15 cellular contexts compared by ENCODE assay signal in the genomic region with DNA sequence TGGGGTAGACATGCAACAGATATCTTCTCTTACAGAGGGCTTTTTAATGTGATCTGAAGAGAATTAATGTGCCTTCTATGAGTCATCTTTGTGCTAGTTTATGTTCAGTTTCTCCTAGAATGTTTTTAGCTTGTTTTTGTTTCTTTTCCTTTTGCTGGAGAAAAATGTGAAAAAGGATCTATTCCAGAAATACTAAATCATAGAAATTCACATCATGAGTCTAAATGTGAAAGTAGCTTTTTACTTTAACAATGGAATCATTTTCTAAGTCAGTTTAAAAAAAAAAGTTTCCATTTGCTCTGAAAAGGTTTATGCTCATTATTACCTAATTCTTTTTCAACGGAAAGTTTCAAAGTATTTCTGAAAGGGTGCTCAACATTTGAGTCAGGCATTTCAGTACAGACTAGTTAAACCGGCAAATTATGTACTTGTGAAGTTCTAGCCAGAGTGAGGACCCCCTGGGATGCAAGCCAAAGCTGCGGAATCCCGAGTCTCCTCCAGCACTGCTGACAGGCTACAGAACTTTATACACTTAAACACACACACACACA.
DNase-seq lines count a peak whose midpoint lies in the region; ATAC-seq and TF ChIP-seq lines count a peak whose summit lies in the region.
"Had no signal": no experiment of that assay in that cellular context is flagged by ENCODE, and none has a peak within 500 bp of the region (broad histone marks: within the 10 kb centered on the region; RNA-seq: fewer than 3 reads in every experiment).

No MANE protein-coding gene starts in this region.

- peaks cover 16% of the 10 kb centered on the region for H3K4me1 Mint-ChIP-seq in osteocyte (ENCODE audit: unreplicated experiment)
- H3K4me1 Mint-ChIP-seq: naive B cell had no signal

- H3K4me3 ChIP-seq in AG09309 (ENCODE audit: control insufficient read depth, low read depth, low read length) (peak overlapping the region; percentile 24), OCI-LY3 (ENCODE audit: low read length) (no peak overlapping the region)
- H3K4me3 ChIP-seq: SJSA1 had no signal

- H3K9me3 Mint-ChIP-seq in osteocyte (ENCODE audit: unreplicated experiment) = no peaks in the 10 kb centered on the region
- H3K9me3 Mint-ChIP-seq: dendritic cell treated with granulocyte-macrophage colony-stimulating factor and Interleukin-4, amounts not matched to agents 40 ng/mL and 50 ng/mL, for 4 days; naive B cell had no signal

- H3K27me3 ChIP-seq in OCI-LY3 (ENCODE audit: low read depth, low read length) = no peaks in the 10 kb centered on the region
- H3K27me3 ChIP-seq: SJSA1 had no signal

- H3K4me1 ChIP-seq in OCI-LY3 (ENCODE audit: low read length) = peaks cover 19% of the 10 kb centered on the region

- H3K36me3 ChIP-seq in OCI-LY3 (replicated peaks; ENCODE audit: low read depth, low read length) = no peaks in the 10 kb centered on the region
- H3K36me3 ChIP-seq: SJSA1 had no signal

- H3K4me2 ChIP-seq in OCI-LY3 (ENCODE audit: low read length) = peak overlapping the region; percentile 58
- H3K4me2 ChIP-seq: KMS-11 had no signal

- H3K4me3 Mint-ChIP-seq in osteocyte (ENCODE audit: unreplicated experiment) = peak overlapping the region; percentile 69
- H3K4me3 Mint-ChIP-seq: dendritic cell treated with granulocyte-macrophage colony-stimulating factor and Interleukin-4, amounts not matched to agents 40 ng/mL and 50 ng/mL, for 4 days; naive B cell had no signal

- no peaks in the 10 kb centered on the region for H3K36me3 Mint-ChIP-seq in osteocyte (ENCODE audit: unreplicated experiment)
- H3K36me3 Mint-ChIP-seq: naive B cell had no signal

- H2AFZ ChIP-seq in OCI-LY3 (ENCODE audit: low read depth, low read length) = no peak overlapping the region

- no peaks in the 10 kb centered on the region for H3K9me3 ChIP-seq in OCI-LY3 (ENCODE audit: insufficient read depth, low read length)
- H3K9me3 ChIP-seq: SJSA1 had no signal

- DNase-seq in AG09309 (ENCODE audit: low read depth) (peak; percentile 7), dedifferentiated amniotic fluid mesenchymal stem cell (ENCODE audit: extremely low spot score) (peak; percentile 30), osteocyte (ENCODE audit: extremely low spot score, unreplicated experiment) (peak; percentile 79), LoVo (ENCODE audit: low spot score) (no peak)
- DNase-seq: activated CD4-positive, alpha-beta T cell treated with anti-CD3 and anti-CD28 coated beads, Interleukin-2, amount 50 U/mL, for 48 hours; naive B cell; NCI-H510A; substantia nigra had no signal

- H3K9ac ChIP-seq in OCI-LY3 (ENCODE audit: low read length) = no peak overlapping the region
- H3K9ac ChIP-seq: KMS-11 had no signal

- TF ChIP-seq CTCF in AG09309 (IDR thresholded peaks at IDR 0.05; ENCODE audit: control insufficient read depth, insufficient read depth, low read depth, low read length, missing control alignments) (no peak), OCI-LY3 (IDR thresholded peaks at IDR 0.05; ENCODE audit: low read depth, low read length) (no peak), osteocyte (IDR thresholded peaks at IDR 0.05) (no peak)

- no peak for ATAC-seq in HG02884 (IDR thresholded peaks at IDR 0.05; ENCODE audit: unreplicated experiment)
- ATAC-seq in HG03571 (IDR thresholded peaks at IDR 0.05; ENCODE audit: unreplicated experiment) = no peak
- ATAC-seq in HG02610 (IDR thresholded peaks at IDR 0.05; ENCODE audit: unreplicated experiment) = no peak

- peak overlapping the region; percentile 87 for H3K27ac Mint-ChIP-seq in osteocyte (ENCODE audit: unreplicated experiment)
- H3K27ac Mint-ChIP-seq: dendritic cell treated with granulocyte-macrophage colony-stimulating factor and Interleukin-4, amounts not matched to agents 40 ng/mL and 50 ng/mL, for 4 days; naive B cell had no signal

- no peaks in the 10 kb centered on the region for H3K79me2 ChIP-seq in OCI-LY3 (ENCODE audit: low read length)

- H3K27ac ChIP-seq in OCI-LY3 (ENCODE audit: low read length) = no peak overlapping the region
- H3K27ac ChIP-seq: KMS-11, SJSA1 had no signal

- no peaks in the 10 kb centered on the region for H3K27me3 Mint-ChIP-seq in osteocyte (ENCODE audit: unreplicated experiment)
- H3K27me3 Mint-ChIP-seq: dendritic cell treated with granulocyte-macrophage colony-stimulating factor and Interleukin-4, amounts not matched to agents 40 ng/mL and 50 ng/mL, for 4 days; naive B cell had no signal

- no peaks in the 10 kb centered on the region; the same call in 1 of the 2 replicates for H4K20me1 ChIP-seq in OCI-LY3 (ENCODE audit: insufficient read depth, low read length)
